In the genomic region with DNA sequence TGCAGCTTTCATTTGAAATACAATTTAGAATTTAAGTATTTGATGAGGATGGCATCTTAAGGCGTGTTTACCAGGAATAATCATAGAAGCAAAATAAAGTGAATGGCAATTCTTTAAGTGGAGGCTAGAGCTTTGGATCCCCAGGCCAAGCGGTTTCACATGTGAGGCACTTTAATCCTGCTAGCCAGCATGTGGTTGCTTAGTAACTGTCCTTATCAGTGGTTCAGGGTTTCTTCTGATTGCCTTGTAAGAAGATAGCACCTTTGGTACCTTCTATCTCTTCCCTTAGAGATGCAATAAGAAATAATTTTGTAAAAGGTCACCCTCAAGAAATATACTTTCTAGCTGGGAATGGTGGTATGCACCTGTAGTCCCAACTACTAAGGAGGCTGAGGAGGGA, we compare ENCODE assay signal across 31 cellular contexts. TPM values are rescaled to one million over a fixed set of nuclear protein-coding genes. Genes with fewer than 3 reads are reported as not detected.
"Had no signal": no experiment of that assay in that cellular context is flagged by ENCODE, and none has a peak within 500 bp of the region (broad histone marks: within the 10 kb centered on the region; RNA-seq: fewer than 3 reads in every experiment).

No MANE protein-coding gene starts in this region.

- H3K36me3 Mint-ChIP-seq: activated naive CD4-positive, alpha-beta T cell treated with anti-CD3 and anti-CD28 coated beads, Interleukin-2, amount 50 U/mL, for 72 hours; natural killer cell treated with Interleukin-12 subunit alpha and Interleukin-12 subunit beta and Interleukin-15 and Interleukin-18, amount 100 ng/mL, for 72 hours; stimulated activated memory B cell treated with anti-CD40 and anti-IgM and Interleukin-4, amounts not matched to agents 10 μg/mL and 1 μg/mL and 100 μg/mL, for 72 hours; T-cell; type B pancreatic cell; WTC11 had no signal

- H3K9me3 ChIP-seq: esophagus muscularis mucosa, left lung, lower lobe of right lung, right lobe of liver, uterus had no signal

- H3K4me1 ChIP-seq: foreskin keratinocyte, lower lobe of right lung, right lobe of liver had no signal

- ATAC-seq: activated CD8-positive, alpha-beta T cell treated with anti-CD3 and anti-CD28 coated beads for 36 hours; activated naive CD4-positive, alpha-beta T cell treated with anti-CD3 and anti-CD28 coated beads, Interleukin-2, amount 50 U/mL, for 72 hours; activated T-cell treated with anti-CD3 and anti-CD28 coated beads, Interleukin-2, amount 50 U/mL, for 4 hours; activated T-helper 17 cell treated with anti-CD3 and anti-CD28 coated beads, Interleukin-2, amount 50 U/mL, for 72 hours; foreskin keratinocyte; heart left ventricle; left lung; lower lobe of right lung; natural killer cell treated with Interleukin-12 subunit alpha and Interleukin-12 subunit beta and Interleukin-15 and Interleukin-18, amount 100 ng/mL, for 72 hours; right lobe of liver; stimulated activated memory B cell treated with anti-CD40 and anti-IgM and Interleukin-4, amounts not matched to agents 10 μg/mL and 1 μg/mL and 100 μg/mL, for 72 hours; stimulated activated naive CD8-positive, alpha-beta T cell treated with anti-CD3 and anti-CD28 coated beads, Interleukin-15, amount 100 ng/mL, for 72 hours; T-cell; WTC11 had no signal

- H3K9me3 Mint-ChIP-seq: activated CD4-positive, alpha-beta T cell treated with anti-CD3 and anti-CD28 coated beads, Interleukin-2, amount 10 ng/mL, durations not matched to agents 7 days and 5 days; activated CD8-positive, alpha-beta T cell treated with anti-CD3 and anti-CD28 coated beads for 36 hours; activated naive CD4-positive, alpha-beta T cell treated with anti-CD3 and anti-CD28 coated beads, Interleukin-2, amount 50 U/mL, for 72 hours; activated T-cell treated with anti-CD3 and anti-CD28 coated beads, Interleukin-2, amount 50 U/mL, for 4 hours; activated T-helper 17 cell treated with anti-CD3 and anti-CD28 coated beads, Interleukin-2, amount 50 U/mL, for 72 hours; central memory CD8-positive, alpha-beta T cell; dendritic cell treated with granulocyte-macrophage colony-stimulating factor and Interleukin-4, amounts not matched to agents 40 ng/mL and 50 ng/mL, for 4 days; natural killer cell treated with Interleukin-12 subunit alpha and Interleukin-12 subunit beta and Interleukin-15 and Interleukin-18, amount 100 ng/mL, for 72 hours; stimulated activated memory B cell treated with anti-CD40 and anti-IgM and Interleukin-4, amounts not matched to agents 10 μg/mL and 1 μg/mL and 100 μg/mL, for 72 hours; stimulated activated naive CD8-positive, alpha-beta T cell treated with anti-CD3 and anti-CD28 coated beads, Interleukin-15, amount 100 ng/mL, for 72 hours; T-cell; T-helper 2 cell treated with Interferon-gamma antibody and Interleukin-4, amounts not matched to agents 5 μg/mL and 100 μg/mL, for 36 hours had no signal

- H3K4me3 Mint-ChIP-seq: activated CD4-positive, alpha-beta T cell treated with anti-CD3 and anti-CD28 coated beads, Interleukin-2, amount 10 ng/mL, durations not matched to agents 7 days and 5 days; activated CD8-positive, alpha-beta T cell treated with anti-CD3 and anti-CD28 coated beads for 36 hours; activated T-cell treated with anti-CD3 and anti-CD28 coated beads, Interleukin-2, amount 50 U/mL, for 4 hours; activated T-helper 17 cell treated with anti-CD3 and anti-CD28 coated beads, Interleukin-2, amount 50 U/mL, for 72 hours; central memory CD8-positive, alpha-beta T cell; dendritic cell treated with granulocyte-macrophage colony-stimulating factor and Interleukin-4, amounts not matched to agents 40 ng/mL and 50 ng/mL, for 4 days; endodermal cell; natural killer cell treated with Interleukin-12 subunit alpha and Interleukin-12 subunit beta and Interleukin-15 and Interleukin-18, amount 100 ng/mL, for 72 hours; stimulated activated memory B cell treated with anti-CD40 and anti-IgM and Interleukin-4, amounts not matched to agents 10 μg/mL and 1 μg/mL and 100 μg/mL, for 72 hours; stimulated activated naive CD8-positive, alpha-beta T cell treated with anti-CD3 and anti-CD28 coated beads, Interleukin-15, amount 100 ng/mL, for 72 hours; T-cell; T-helper 2 cell treated with Interferon-gamma antibody and Interleukin-4, amounts not matched to agents 5 μg/mL and 100 μg/mL, for 36 hours; type B pancreatic cell; WTC11 had no signal

- H3K4me3 ChIP-seq: esophagus muscularis mucosa, heart left ventricle, left lung, lower lobe of right lung, right lobe of liver, uterus had no signal

- H3K27ac Mint-ChIP-seq: activated CD4-positive, alpha-beta T cell treated with anti-CD3 and anti-CD28 coated beads, Interleukin-2, amount 10 ng/mL, durations not matched to agents 7 days and 5 days; activated CD8-positive, alpha-beta T cell treated with anti-CD3 and anti-CD28 coated beads for 36 hours; activated naive CD4-positive, alpha-beta T cell treated with anti-CD3 and anti-CD28 coated beads, Interleukin-2, amount 50 U/mL, for 72 hours; activated T-helper 17 cell treated with anti-CD3 and anti-CD28 coated beads, Interleukin-2, amount 50 U/mL, for 72 hours; dendritic cell treated with granulocyte-macrophage colony-stimulating factor and Interleukin-4, amounts not matched to agents 40 ng/mL and 50 ng/mL, for 4 days; endodermal cell; natural killer cell treated with Interleukin-12 subunit alpha and Interleukin-12 subunit beta and Interleukin-15 and Interleukin-18, amount 100 ng/mL, for 72 hours; progenitor cell of endocrine pancreas; stimulated activated memory B cell treated with anti-CD40 and anti-IgM and Interleukin-4, amounts not matched to agents 10 μg/mL and 1 μg/mL and 100 μg/mL, for 72 hours; stimulated activated naive CD8-positive, alpha-beta T cell treated with anti-CD3 and anti-CD28 coated beads, Interleukin-15, amount 100 ng/mL, for 72 hours; T-cell; T-helper 2 cell treated with Interferon-gamma antibody and Interleukin-4, amounts not matched to agents 5 μg/mL and 100 μg/mL, for 36 hours; type B pancreatic cell; WTC11 had no signal

- DNase-seq: activated CD4-positive, alpha-beta T cell treated with anti-CD3 and anti-CD28 coated beads for 1 hour; activated CD4-positive, alpha-beta T cell treated with anti-CD3 and anti-CD28 coated beads, Interleukin-2, amount 10 ng/mL, durations not matched to agents 7 days and 5 days; activated CD8-positive, alpha-beta T cell treated with anti-CD3 and anti-CD28 coated beads for 36 hours; activated naive CD4-positive, alpha-beta T cell; activated T-cell treated with anti-CD3 and anti-CD28 coated beads, Interleukin-2, amount 50 U/mL, for 4 hours; anterior cingulate cortex; endodermal cell; foreskin keratinocyte; heart left ventricle; kidney glomerular epithelial cell; left lung; lower lobe of right lung; right lobe of liver; stimulated activated CD4-positive, alpha-beta T cell treated with anti-CD3 and anti-CD28 coated beads, Interleukin-1b, Interleukin-23, amount 100 ng/mL, for 48 hours; stimulated activated CD4-positive, alpha-beta T cell treated with anti-CD3 and anti-CD28 coated beads, Interleukin-4, amount 100 ng/mL, for 4 hours; stimulated activated CD8-positive, alpha-beta memory T cell treated with anti-CD3 and anti-CD28 coated beads, Interleukin-4, amount 100 ng/mL, for 48 hours; stimulated activated naive CD8-positive, alpha-beta T cell treated with anti-CD3 and anti-CD28 coated beads, Interleukin-15, amount 100 ng/mL, for 72 hours; substantia nigra; T-cell; uterus had no signal

- H3K27me3 ChIP-seq: esophagus muscularis mucosa, foreskin keratinocyte, heart left ventricle, left lung, right lobe of liver, uterus had no signal

- H3K27ac ChIP-seq: esophagus muscularis mucosa, foreskin keratinocyte, heart left ventricle, left lung, lower lobe of right lung, right lobe of liver, uterus had no signal

- H3K4me1 Mint-ChIP-seq: activated CD4-positive, alpha-beta T cell treated with anti-CD3 and anti-CD28 coated beads, Interleukin-2, amount 10 ng/mL, durations not matched to agents 7 days and 5 days; central memory CD8-positive, alpha-beta T cell; stimulated activated memory B cell treated with anti-CD40 and anti-IgM and Interleukin-4, amounts not matched to agents 10 μg/mL and 1 μg/mL and 100 μg/mL, for 72 hours had no signal

- H3K27me3 Mint-ChIP-seq: activated CD8-positive, alpha-beta T cell treated with anti-CD3 and anti-CD28 coated beads for 36 hours; stimulated activated memory B cell treated with anti-CD40 and anti-IgM and Interleukin-4, amounts not matched to agents 10 μg/mL and 1 μg/mL and 100 μg/mL, for 72 hours; stimulated activated naive CD8-positive, alpha-beta T cell treated with anti-CD3 and anti-CD28 coated beads, Interleukin-15, amount 100 ng/mL, for 72 hours; T-cell had no signal

- H3K36me3 ChIP-seq: esophagus muscularis mucosa, heart left ventricle, left lung, lower lobe of right lung, right lobe of liver, uterus had no signal

RNA-seq across cellular contexts. Expression of a gene that starts 38.9 kb away (rescaled TPM):
- total RNA-seq: activated CD4-positive, alpha-beta T cell treated with anti-CD3 and anti-CD28 coated beads, Interleukin-2, amount 10 ng/mL, durations not matched to agents 7 days and 5 days; activated T-helper 17 cell treated with anti-CD3 and anti-CD28 coated beads, Interleukin-2, amount 50 U/mL, for 72 hours had no signal
